In genomic region chr17:79387783-79388182, GRCh38 we compare ENCODE assay signal across 15 cellular contexts.
"Had no signal": no experiment of that assay in that cellular context is flagged by ENCODE, and none has a peak within 500 bp of the region (broad histone marks: within the 10 kb centered on the region; RNA-seq: fewer than 3 reads in every experiment).

No MANE protein-coding gene starts in this region.

- H3K4me1 ChIP-seq: left ventricle myocardium inferior, lower lobe of right lung, psoas muscle, thyroid gland had no signal

- H3K27ac ChIP-seq: left ventricle myocardium inferior, lower lobe of right lung, ovary, psoas muscle, skin epidermis, spleen, stomach, thyroid gland had no signal

- FAIRE-seq: frontal cortex had no signal

- H3K36me3 ChIP-seq: left ventricle myocardium inferior, lower lobe of right lung, ovary, spleen, stomach, thyroid gland had no signal

- H3K9me3 ChIP-seq: left ventricle myocardium inferior, lower lobe of right lung, ovary, psoas muscle, stomach, thyroid gland had no signal

- H3K27me3 ChIP-seq: ovary had no signal

- H3K4me3 ChIP-seq: left ventricle myocardium inferior, lower lobe of right lung, ovary, psoas muscle, skin epidermis, spleen, stomach, thyroid gland had no signal

- DNase-seq: cortex of kidney; effector CD4-positive, alpha-beta T cell; immature natural killer cell; naive thymus-derived CD8-positive, alpha-beta T cell; occipital lobe; stimulated activated CD4-positive, alpha-beta T cell treated with anti-CD3 and anti-CD28 coated beads, Interleukin-4, amount 100 ng/mL, for 4 hours had no signal

- ATAC-seq: naive thymus-derived CD8-positive, alpha-beta T cell had no signal
